6 cellular contexts compared by ENCODE assay signal in genomic region chr11:503179-503981, GRCh38. TPM values are rescaled to one million over a fixed set of nuclear protein-coding genes. Genes with fewer than 3 reads are reported as not detected.
A peak's percentile ranks its signal among the peaks of the same experiment; 100 is the strongest.
DNase-seq lines count a peak whose midpoint lies in the region; ATAC-seq lines count a peak whose summit lies in the region.

No MANE protein-coding gene starts in this region.

- H3K56ac ChIP-seq in mesendoderm (ENCODE audit: low read length) = no peak overlapping the region

- H3K4ac ChIP-seq in mesendoderm (ENCODE audit: low read depth, low read length) = no peak overlapping the region

- DNase-seq in MG63 (peak; percentile 90), posterior vena cava (ENCODE audit: low spot score) (peak; percentile 89), cerebellar cortex (ENCODE audit: low spot score) (no peak), mesendoderm (no peak)

- H3K18ac ChIP-seq in mesendoderm (ENCODE audit: low read length) = no peak overlapping the region

- H3K27ac ChIP-seq in cingulate gyrus (ENCODE audit: low read depth, low read length) = peak overlapping the region; percentile 98
- no peak overlapping the region for H3K27ac ChIP-seq in mesendoderm (ENCODE audit: low read depth, low read length)

- no peak overlapping the region for H4K5ac ChIP-seq in mesendoderm (ENCODE audit: low read length)

- WGBS in mesendoderm (ENCODE audit: extremely low coverage, insufficient coverage, low lambda C conversion rate) = no CpG with 5 or more reads among the region's 24 CpGs

- no peak overlapping the region for H2AK5ac ChIP-seq in mesendoderm (ENCODE audit: low read length)

- ATAC-seq in HG02642 (IDR thresholded peaks at IDR 0.05; ENCODE audit: poor library complexity, unreplicated experiment) = no peak

- H3K4me3 ChIP-seq in MG63 (peak overlapping the region; percentile 91), mesendoderm (ENCODE audit: low read length) (no peak overlapping the region)

- no peak overlapping the region for H2BK15ac ChIP-seq in mesendoderm (replicated peaks; ENCODE audit: low read depth)

- H3K9ac ChIP-seq in mesendoderm (ENCODE audit: low read length) = no peak overlapping the region

- no peak overlapping the region for H2BK5ac ChIP-seq in mesendoderm (ENCODE audit: low read length)

- no peak overlapping the region for H2BK120ac ChIP-seq in mesendoderm (ENCODE audit: low read depth, low read length)

- no peaks in the 10 kb centered on the region for H3K9me3 ChIP-seq in MG63

- H3K36me3 ChIP-seq in MG63 = peaks cover 78% of the 10 kb centered on the region
- peaks cover 6% of the 10 kb centered on the region for H3K36me3 ChIP-seq in mesendoderm (ENCODE audit: control insufficient read depth, insufficient read depth, low read length)

- peaks cover 13% of the 10 kb centered on the region for H3K79me2 ChIP-seq in mesendoderm (ENCODE audit: control insufficient read depth, insufficient read depth, low read length)

- intact Hi-C loops in posterior vena cava (cut with DNase I) = loop anchor here in 1 of 2 donors (5.0 kb wide), 1 partner anchor 206 kb away; the partner anchor contains the start of gene IFITM5

- H3K23ac ChIP-seq in mesendoderm (ENCODE audit: low read length) = no peak overlapping the region

- no peaks in the 10 kb centered on the region for H3K4me1 ChIP-seq in mesendoderm (ENCODE audit: control insufficient read depth, low read depth, low read length)

- H4K8ac ChIP-seq in mesendoderm (ENCODE audit: low read depth, low read length) = no peak overlapping the region

- H3K27me3 ChIP-seq in MG63 (no peaks in the 10 kb centered on the region), mesendoderm (ENCODE audit: insufficient read depth, low read length, poor library complexity) (no peaks in the 10 kb centered on the region)

- peaks cover 6% of the 10 kb centered on the region for H3K79me1 ChIP-seq in mesendoderm (ENCODE audit: low read length)

- H3K4me2 ChIP-seq in mesendoderm (ENCODE audit: low read length) = no peak overlapping the region

RNA-seq across cellular contexts. Expression of gene RNH1, which starts 3.7 kb away (rescaled TPM):
- 556 and 832 TPM in 2 replicates for total RNA-seq in MG63 (2014; rRNA removed; shearing (Covaris generic); ENCODE audit: low replicate concordance)
- 100 to 1,000 TPM; 197 to 209 TPM for total RNA-seq in posterior vena cava
- 31.3 TPM for polyA plus RNA-seq in mesendoderm (2013, experiment 1 of 2)
- polyA plus RNA-seq in mesendoderm (2013, experiment 2 of 2) = 31.7 TPM

RNA-seq across cellular contexts. Expression of gene HRAS, which starts 32.0 kb away (rescaled TPM):
- total RNA-seq in MG63 (2014; rRNA removed; shearing (Covaris generic); ENCODE audit: low replicate concordance) = 78.8 and 207 TPM in 2 replicates
- total RNA-seq in posterior vena cava = 10 to 100 TPM; 37.2 to 48.5 TPM
- 37.4 TPM for polyA plus RNA-seq in mesendoderm (2013, experiment 1 of 2)
- 38.7 TPM for polyA plus RNA-seq in mesendoderm (2013, experiment 2 of 2)

RNA-seq across cellular contexts. Expression of gene LRRC56, which starts 33.9 kb away (rescaled TPM):
- total RNA-seq in MG63 (2014; rRNA removed; shearing (Covaris generic); ENCODE audit: low replicate concordance) = 0.63 TPM in 1 of 2 replicates, not detected in the other
- under 1 TPM; 0.43 to 0.56 TPM for total RNA-seq in posterior vena cava
- 0.37 TPM for polyA plus RNA-seq in mesendoderm (2013, experiment 1 of 2)
- polyA plus RNA-seq in mesendoderm (2013, experiment 2 of 2) = 0.35 TPM

RNA-seq across cellular contexts. Expression of gene PTDSS2, which starts 53.3 kb away (rescaled TPM):
- total RNA-seq in MG63 (2014; rRNA removed; shearing (Covaris generic); ENCODE audit: low replicate concordance) = 30.2 and 43.3 TPM in 2 replicates
- total RNA-seq in posterior vena cava = 10 to 100 TPM; 16.3 to 16.7 TPM
- polyA plus RNA-seq in mesendoderm (2013, experiment 1 of 2) = 19.8 TPM
- 19.4 TPM for polyA plus RNA-seq in mesendoderm (2013, experiment 2 of 2)

RNA-seq across cellular contexts. Expression of gene LMNTD2, which starts 57.2 kb away (rescaled TPM):
- 0.20 and 0.30 TPM in 2 replicates for total RNA-seq in MG63 (2014; rRNA removed; shearing (Covaris generic); ENCODE audit: low replicate concordance)
- under 1 TPM; 0.43 to 0.56 TPM for total RNA-seq in posterior vena cava
- 0.56 TPM for polyA plus RNA-seq in mesendoderm (2013, experiment 1 of 2)
- 0.49 TPM for polyA plus RNA-seq in mesendoderm (2013, experiment 2 of 2)

Comparison
In these comparisons a context has a peak if more than half of its experiments do, and no peak if none do; other contexts are left out.
1. DNase-seq: peak in MG63 (single experiment) and posterior vena cava (single experiment); none in cerebellar cortex (single experiment) and mesendoderm (single experiment).